In the genomic region with DNA sequence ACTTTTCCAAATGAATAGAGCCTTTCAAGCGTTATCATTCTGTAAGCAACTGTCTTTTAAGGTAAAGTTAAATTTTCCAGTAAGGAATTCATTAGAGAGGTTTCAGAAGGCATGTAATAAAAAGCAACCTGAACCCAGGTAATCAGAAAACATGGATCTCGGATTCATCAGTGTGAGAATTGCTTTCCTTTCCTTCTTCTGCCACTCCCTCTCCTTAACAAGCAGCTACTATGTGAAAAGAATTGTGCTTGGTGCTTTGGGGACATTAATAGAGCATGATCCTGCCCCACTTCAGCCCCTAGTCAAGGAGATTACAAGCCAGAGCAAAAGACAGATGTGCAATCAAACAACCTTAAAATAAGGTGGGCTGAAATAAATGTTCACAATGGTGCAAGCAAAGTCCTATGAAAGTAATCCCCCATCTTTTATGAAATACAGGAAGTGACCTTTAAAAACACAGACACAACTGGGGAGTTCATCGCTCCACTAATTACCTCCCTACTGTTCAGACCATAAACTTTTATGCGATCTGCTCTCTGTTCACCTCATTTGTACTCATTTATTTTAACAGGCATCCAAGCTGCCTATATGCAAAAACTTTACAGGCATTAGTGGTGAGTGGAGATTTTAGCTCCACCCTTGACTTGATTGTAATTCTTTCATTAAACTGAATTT, we compare ENCODE assay signal across 25 cellular contexts.
A peak's percentile ranks its signal among the peaks of the same experiment; 100 is the strongest.
DNase-seq lines count a peak whose midpoint lies in the region; ATAC-seq and TF ChIP-seq lines count a peak whose summit lies in the region.
"Had no signal": no experiment of that assay in that cellular context is flagged by ENCODE, and none has a peak within 500 bp of the region (broad histone marks: within the 10 kb centered on the region; RNA-seq: fewer than 3 reads in every experiment).

No MANE protein-coding gene starts in this region.

- no peaks in the 10 kb centered on the region for H3K27me3 Mint-ChIP-seq in stimulated activated naive B cell treated with anti-CD40 and anti-IgM and Interleukin-4, amounts not matched to agents 10 μg/mL and 1 μg/mL and 100 μg/mL, for 72 hours

- H2AFZ ChIP-seq in Loucy (ENCODE audit: low read length): peak overlapping the region; percentile 74
- H2AFZ ChIP-seq in OCI-LY1 (ENCODE audit: low read length): peak overlapping the region; percentile 43

- H3K4me1 Mint-ChIP-seq in stimulated activated naive B cell treated with anti-CD40 and anti-IgM and Interleukin-4, amounts not matched to agents 10 μg/mL and 1 μg/mL and 100 μg/mL, for 72 hours: peaks cover 12 to 38% of the 10 kb centered on the region in 2 donors

- H3K4me3 ChIP-seq in Loucy (ENCODE audit: low read length, poor library complexity, severe bottlenecking) (no peak overlapping the region), OCI-LY1 (ENCODE audit: low read depth, low read length, poor library complexity, severe bottlenecking) (peak overlapping the region; percentile 1)
- H3K4me3 ChIP-seq: BLaER1 treated with 17β-estradiol and CSF1 and Interleukin-3, amounts not matched to agents 10 nM and 100 nM; HAP-1; SJCRH30; tibial artery; vagina had no signal

- no peaks in the 10 kb centered on the region for H3K36me3 ChIP-seq in Loucy (ENCODE audit: insufficient read depth, low read length)
- H3K36me3 ChIP-seq in OCI-LY1 (ENCODE audit: insufficient read depth, low read length): no peaks in the 10 kb centered on the region
- H3K36me3 ChIP-seq: BLaER1 treated with 17β-estradiol and CSF1 and Interleukin-3, amounts not matched to agents 10 nM and 100 nM; HAP-1; SJCRH30; tibial artery; vagina had no signal

- no peak overlapping the region for H3K9ac ChIP-seq in Loucy (ENCODE audit: low read depth, low read length, poor library complexity, severe bottlenecking)
- H3K9ac ChIP-seq in OCI-LY1 (ENCODE audit: low read length): peak overlapping the region; percentile 7; the same call in 1 of the 2 replicates
- H3K9ac ChIP-seq: BLaER1 treated with 17β-estradiol and CSF1 and Interleukin-3, amounts not matched to agents 10 nM and 100 nM had no signal

- H3K36me3 Mint-ChIP-seq in stimulated activated naive B cell treated with anti-CD40 and anti-IgM and Interleukin-4, amounts not matched to agents 10 μg/mL and 1 μg/mL and 100 μg/mL, for 72 hours: no peaks in the 10 kb centered on the region

- intact Hi-C loops in left colon (cut with DNase I, micrococcal nuclease): no loop called here

- peaks cover 16% of the 10 kb centered on the region for H3K4me1 ChIP-seq in Loucy (ENCODE audit: insufficient read depth, low read length, poor library complexity, severe bottlenecking)
- H3K4me1 ChIP-seq in OCI-LY1 (ENCODE audit: insufficient read depth, low read length, severe bottlenecking): peaks cover 62% of the 10 kb centered on the region
- H3K4me1 ChIP-seq: HAP-1, SJCRH30, vagina had no signal

- H3K9me2 ChIP-seq in Loucy (replicated peaks; ENCODE audit: low read depth, low read length) (no peaks in the 10 kb centered on the region), OCI-LY1 (ENCODE audit: low read depth, low read length) (no peaks in the 10 kb centered on the region)

- TF ChIP-seq CTCF in Loucy (conservative IDR thresholded peaks at IDR 0.05; ENCODE audit: low read length) (no peak), OCI-LY1 (IDR thresholded peaks at IDR 0.05; ENCODE audit: low read length) (no peak)

- H3K79me2 ChIP-seq in Loucy (ENCODE audit: insufficient read depth, low read length) (no peaks in the 10 kb centered on the region), OCI-LY1 (ENCODE audit: insufficient read depth, low read length) (no peaks in the 10 kb centered on the region)

- no peaks in the 10 kb centered on the region for H4K20me1 ChIP-seq in Loucy (ENCODE audit: insufficient read depth, low read length, poor library complexity, severe bottlenecking)
- H4K20me1 ChIP-seq in OCI-LY1 (ENCODE audit: insufficient read depth, low read length): no peaks in the 10 kb centered on the region
- H4K20me1 ChIP-seq: BLaER1 treated with 17β-estradiol and CSF1 and Interleukin-3, amounts not matched to agents 10 nM and 100 nM had no signal

- H3K4me2 ChIP-seq in Loucy (ENCODE audit: low read depth, low read length, poor library complexity, severe bottlenecking) (peak overlapping the region; percentile 3), OCI-LY1 (ENCODE audit: low read length) (peak overlapping the region; percentile 20; the same call in 1 of the 2 replicates)

- H3F3A ChIP-seq in Loucy (ENCODE audit: low read depth): no peaks in the 10 kb centered on the region
- H3F3A ChIP-seq in OCI-LY1 (ENCODE audit: insufficient read depth, low read length): no peaks in the 10 kb centered on the region

- no peaks in the 10 kb centered on the region for H3K9me3 ChIP-seq in Loucy (ENCODE audit: insufficient read depth, low read depth, low read length)
- H3K9me3 ChIP-seq in OCI-LY1 (ENCODE audit: low read length): 0 out of 2 replicates have a peak, but pooled peaks cover 3% of the 10 kb centered on the region
- H3K9me3 ChIP-seq: HAP-1, SJCRH30, tibial artery, vagina had no signal

- no peaks in the 10 kb centered on the region for H3K27me3 ChIP-seq in Loucy (ENCODE audit: insufficient read depth, low read length, poor library complexity, severe bottlenecking)
- no peaks in the 10 kb centered on the region for H3K27me3 ChIP-seq in OCI-LY1 (ENCODE audit: insufficient read depth, low read length)
- H3K27me3 ChIP-seq: BLaER1 treated with 17β-estradiol and CSF1 and Interleukin-3, amounts not matched to agents 10 nM and 100 nM; SJCRH30; tibial artery; vagina had no signal

- no peak overlapping the region for H3K4me3 Mint-ChIP-seq in stimulated activated naive B cell treated with anti-CD40 and anti-IgM and Interleukin-4, amounts not matched to agents 10 μg/mL and 1 μg/mL and 100 μg/mL, for 72 hours
- H3K4me3 Mint-ChIP-seq: activated T-cell treated with anti-CD3 and anti-CD28 coated beads, Interleukin-2, amount 50 U/mL, for 72 hours had no signal

- H3K9me3 Mint-ChIP-seq in stimulated activated naive B cell treated with anti-CD40 and anti-IgM and Interleukin-4, amounts not matched to agents 10 μg/mL and 1 μg/mL and 100 μg/mL, for 72 hours: peaks cover 0 to 3% of the 10 kb centered on the region in 2 donors

- peak overlapping the region; percentile 48 for H3K27ac ChIP-seq in OCI-LY1 (ENCODE audit: low read depth, low read length, poor library complexity, severe bottlenecking)
- H3K27ac ChIP-seq: BLaER1 treated with 17β-estradiol and CSF1 and Interleukin-3, amounts not matched to agents 10 nM and 100 nM; SJCRH30; tibial artery; vagina had no signal

- DNase-seq in left colon (no peak), NCI-H446 (lab: John Stamatoyannopoulos, UW) (no peak)
- no peak for DNase-seq in stimulated activated naive B cell treated with anti-CD40 and anti-IgM and Interleukin-4, amounts not matched to agents 10 μg/mL and 1 μg/mL and 100 μg/mL, for 72 hours
- no peak for DNase-seq in NK-92 treated with Interleukin-12 subunit alpha and Interleukin-12 subunit beta, amount 100 ng/mL, for 24 hours (lab: John Stamatoyannopoulos, UW)
- DNase-seq: activated CD4-positive, alpha-beta T cell treated with anti-CD3 and anti-CD28 coated beads, Interleukin-2, amount 50 U/mL, for 48 hours; activated CD4-positive, CD25-positive, alpha-beta regulatory T cell; activated naive CD4-positive, alpha-beta T cell; activated T-cell treated with anti-CD3 and anti-CD28 coated beads, Interleukin-2, amount 50 U/mL, for 72 hours; DMS53; erythroblast; glutamatergic neuron; left ventricle myocardium superior; NCI-H146; posterior cingulate gyrus; right cardiac atrium; SJCRH30; stimulated activated CD4-positive, alpha-beta T cell treated with anti-CD3 and anti-CD28 coated beads, Interleukin-2, amount 100 ng/mL, for 48 hours; T1000; tibial artery had no signal

- H3K27ac Mint-ChIP-seq in stimulated activated naive B cell treated with anti-CD40 and anti-IgM and Interleukin-4, amounts not matched to agents 10 μg/mL and 1 μg/mL and 100 μg/mL, for 72 hours: peak overlapping the region; percentile 48
- H3K27ac Mint-ChIP-seq: activated T-cell treated with anti-CD3 and anti-CD28 coated beads, Interleukin-2, amount 50 U/mL, for 72 hours had no signal

- peak; percentile 82 for ATAC-seq in left colon
- ATAC-seq in stimulated activated naive B cell treated with anti-CD40 and anti-IgM and Interleukin-4, amounts not matched to agents 10 μg/mL and 1 μg/mL and 100 μg/mL, for 72 hours (replicated peaks): peak in 1 of 2 donors; percentile 51
- no peak for ATAC-seq in HG03354 (IDR thresholded peaks at IDR 0.05; ENCODE audit: poor library complexity, severe bottlenecking, unreplicated experiment)
- ATAC-seq: activated T-cell treated with anti-CD3 and anti-CD28 coated beads, Interleukin-2, amount 50 U/mL, for 72 hours had no signal
